In genomic region chr15:89371145-89372044, GRCh38 we compare ENCODE assay signal across 9 cellular contexts. TPM values are rescaled to one million over a fixed set of nuclear protein-coding genes. Genes with fewer than 3 reads are reported as not detected.
DNase-seq lines count a peak whose midpoint lies in the region; ATAC-seq, FAIRE-seq and TF ChIP-seq lines count a peak whose summit lies in the region.
"Had no signal": no experiment of that assay in that cellular context is flagged by ENCODE, and none has a peak within 500 bp of the region (broad histone marks: within the 10 kb centered on the region; RNA-seq: fewer than 3 reads in every experiment).

No MANE protein-coding gene starts in this region.

- H3K27me3 ChIP-seq in ACC112 (ENCODE audit: insufficient read depth, low read length) (peaks cover 97% of the 10 kb centered on the region), Peyer's patch (peaks cover 0 to 80% of the 10 kb centered on the region in 2 donors), gastroesophageal sphincter (peaks cover 99% of the 10 kb centered on the region), neuron (ENCODE audit: insufficient read depth, low read length) (peaks cover 7% of the 10 kb centered on the region)

- H3K36me3 ChIP-seq in ACC112 (ENCODE audit: insufficient read depth, low read length) (no peaks in the 10 kb centered on the region), Peyer's patch (no peaks in the 10 kb centered on the region), gastroesophageal sphincter (no peaks in the 10 kb centered on the region), neuron (ENCODE audit: insufficient read depth, low read length) (peaks cover 50% of the 10 kb centered on the region)

- peak; percentile 35 for ATAC-seq in gastroesophageal sphincter
- ATAC-seq: activated T-helper 17 cell treated with anti-CD3 and anti-CD28 coated beads, Interleukin-2, amount 50 U/mL, for 72 hours had no signal

- no peaks in the 10 kb centered on the region for H3K79me2 ChIP-seq in ACC112 (ENCODE audit: control insufficient read depth, insufficient read depth, low read length, unreplicated experiment)

- H3K4me3 Mint-ChIP-seq in CD14-positive monocyte: peak overlapping the region in 1 of 2 donors; percentile 93
- no peak overlapping the region for H3K4me3 Mint-ChIP-seq in activated CD4-positive, alpha-beta memory T cell treated with anti-CD3 and anti-CD28 coated beads for 36 hours
- H3K4me3 Mint-ChIP-seq: activated T-helper 17 cell treated with anti-CD3 and anti-CD28 coated beads, Interleukin-2, amount 50 U/mL, for 72 hours had no signal

- CTCF ChIA-PET in activated CD4-positive, alpha-beta memory T cell treated with anti-CD3 and anti-CD28 coated beads for 36 hours (lab: Charles Lee): interaction anchor here (2.7 kb wide), 1 partner anchor 13 kb away, joined by 13 read pairs; no protein-coding TSS in a partner anchor

- H3K4me1 Mint-ChIP-seq in CD14-positive monocyte: peaks cover 30% of the 10 kb centered on the region
- H3K4me1 Mint-ChIP-seq in activated CD4-positive, alpha-beta memory T cell treated with anti-CD3 and anti-CD28 coated beads for 36 hours (ENCODE audit: low read depth): peaks cover 13% of the 10 kb centered on the region
- H3K4me1 Mint-ChIP-seq: activated T-helper 17 cell treated with anti-CD3 and anti-CD28 coated beads, Interleukin-2, amount 50 U/mL, for 72 hours had no signal

- peak overlapping the region; percentile 32 for H3K4me3 ChIP-seq in ACC112 (ENCODE audit: low read depth, low read length)
- H3K4me3 ChIP-seq in Peyer's patch: peak overlapping the region in 3 of 4 donors; percentile 18 to 38 (median 33)
- peak overlapping the region in 1 of 2 donors; percentile 43 for H3K4me3 ChIP-seq in gastroesophageal sphincter
- peak overlapping the region; percentile 86 for H3K4me3 ChIP-seq in neuron (ENCODE audit: low read length)

- WGBS in gastroesophageal sphincter (ENCODE audit: low coverage in 1 of 2), 2 donors: no CpG with 5 or more reads among the region's 92 CpGs

- peaks cover 11 to 14% of the 10 kb centered on the region in 2 donors for H3K36me3 Mint-ChIP-seq in CD14-positive monocyte
- H3K36me3 Mint-ChIP-seq in activated CD4-positive, alpha-beta memory T cell treated with anti-CD3 and anti-CD28 coated beads for 36 hours: no peaks in the 10 kb centered on the region

- no peaks in the 10 kb centered on the region for H3K9me3 ChIP-seq in Peyer's patch
- no peaks in the 10 kb centered on the region for H3K9me3 ChIP-seq in gastroesophageal sphincter
- no peaks in the 10 kb centered on the region for H3K9me3 ChIP-seq in neuron (ENCODE audit: low read length)

- peaks cover 93 to 97% (median 94%) of the 10 kb centered on the region in 3 donors for H3K27me3 Mint-ChIP-seq in CD14-positive monocyte (ENCODE audit: low read depth in 3 of 3)
- H3K27me3 Mint-ChIP-seq in activated CD4-positive, alpha-beta memory T cell treated with anti-CD3 and anti-CD28 coated beads for 36 hours: peaks cover 68% of the 10 kb centered on the region

- H3K9me3 Mint-ChIP-seq in CD14-positive monocyte: peaks cover 3 to 33% (median 21%) of the 10 kb centered on the region in 7 donors
- H3K9me3 Mint-ChIP-seq in activated CD4-positive, alpha-beta memory T cell treated with anti-CD3 and anti-CD28 coated beads for 36 hours: no peaks in the 10 kb centered on the region
- H3K9me3 Mint-ChIP-seq: activated T-helper 17 cell treated with anti-CD3 and anti-CD28 coated beads, Interleukin-2, amount 50 U/mL, for 72 hours had no signal

- H3K4me1 ChIP-seq in ACC112 (ENCODE audit: control insufficient read depth, insufficient read depth, low read length, unreplicated experiment) (no peaks in the 10 kb centered on the region), Peyer's patch (peaks cover 0 to 24% (median 0%) of the 10 kb centered on the region in 4 donors), gastroesophageal sphincter (peaks cover 0 to 34% (median 17%) of the 10 kb centered on the region in 3 donors), neuron (ENCODE audit: insufficient read depth, low read length) (peaks cover 73% of the 10 kb centered on the region)

- DNase-seq in Peyer's patch (no peak), CD14-positive monocyte (ENCODE audit: low spot score) (no peak), GM12892 (ENCODE audit: insufficient read length) (no peak), NCI-H510A treated with DMSO at 0.1 percent for 48 hours (lab: John Stamatoyannopoulos, UW) (no peak)
- DNase-seq in activated CD4-positive, alpha-beta memory T cell treated with anti-CD3 and anti-CD28 coated beads for 36 hours: no peak

- no peak for TF ChIP-seq EP300 in gastroesophageal sphincter (IDR thresholded peaks at IDR 0.05)

- no peak overlapping the region for H3K27ac ChIP-seq in ACC112 (ENCODE audit: low read depth, low read length)
- H3K27ac ChIP-seq in Peyer's patch: no peak overlapping the region
- no peak overlapping the region for H3K27ac ChIP-seq in gastroesophageal sphincter

- TF ChIP-seq POLR2A in Peyer's patch (IDR thresholded peaks at IDR 0.05) (no peak), gastroesophageal sphincter (IDR thresholded peaks at IDR 0.05) (no peak), GM12892 (IDR thresholded peaks at IDR 0.05; ENCODE audit: low read depth, low read length) (no peak)

- POLR2A ChIA-PET in activated CD4-positive, alpha-beta memory T cell treated with anti-CD3 and anti-CD28 coated beads for 36 hours (lab: Charles Lee): no interaction called here

- no peak for TF ChIP-seq CTCF in Peyer's patch (IDR thresholded peaks at IDR 0.05)
- TF ChIP-seq CTCF in gastroesophageal sphincter (IDR thresholded peaks at IDR 0.05): no peak
- no peak for TF ChIP-seq CTCF in CD14-positive monocyte (IDR thresholded peaks at IDR 0.05)

- H3K27ac Mint-ChIP-seq in CD14-positive monocyte: no peak overlapping the region
- H3K27ac Mint-ChIP-seq in activated CD4-positive, alpha-beta memory T cell treated with anti-CD3 and anti-CD28 coated beads for 36 hours: no peak overlapping the region
- H3K27ac Mint-ChIP-seq: activated T-helper 17 cell treated with anti-CD3 and anti-CD28 coated beads, Interleukin-2, amount 50 U/mL, for 72 hours had no signal

- no peak for FAIRE-seq in GM12892 (lab: Jason Lieb, UNC)

- H2AFZ ChIP-seq in ACC112 (ENCODE audit: low read length, unreplicated experiment) (no peak overlapping the region), neuron (ENCODE audit: low read depth, low read length) (no peak overlapping the region)

- intact Hi-C loops in CD14-positive monocyte (cut with micrococcal nuclease): no loop called here
- intact Hi-C loops in activated CD4-positive, alpha-beta memory T cell treated with anti-CD3 and anti-CD28 coated beads for 36 hours (cut with micrococcal nuclease): no loop called here

RNA-seq across cellular contexts. Expression of gene POLG, which starts 36.8 kb away (rescaled TPM):
- total RNA-seq in Peyer's patch (100 to 1,000 TPM in 3 of 4 donors, 10 to 100 TPM in 1; 63.7 to 136 (median 120) TPM), gastroesophageal sphincter (10 to 100 TPM; 40.5 to 57.3 (median 49.2) TPM)
- 10 to 100 TPM; 19.2 to 21.6 TPM for polyA plus RNA-seq in CD14-positive monocyte
- 32.4 TPM for polyA plus RNA-seq in GM12892 (2012; ENCODE audit: missing spikeins)
- 10 to 100 TPM; 94.8 to 97.4 TPM for total RNA-seq in activated CD4-positive, alpha-beta memory T cell treated with anti-CD3 and anti-CD28 coated beads for 36 hours
